Comparison of ENCODE assay signal across 9 cellular contexts in the genomic region with DNA sequence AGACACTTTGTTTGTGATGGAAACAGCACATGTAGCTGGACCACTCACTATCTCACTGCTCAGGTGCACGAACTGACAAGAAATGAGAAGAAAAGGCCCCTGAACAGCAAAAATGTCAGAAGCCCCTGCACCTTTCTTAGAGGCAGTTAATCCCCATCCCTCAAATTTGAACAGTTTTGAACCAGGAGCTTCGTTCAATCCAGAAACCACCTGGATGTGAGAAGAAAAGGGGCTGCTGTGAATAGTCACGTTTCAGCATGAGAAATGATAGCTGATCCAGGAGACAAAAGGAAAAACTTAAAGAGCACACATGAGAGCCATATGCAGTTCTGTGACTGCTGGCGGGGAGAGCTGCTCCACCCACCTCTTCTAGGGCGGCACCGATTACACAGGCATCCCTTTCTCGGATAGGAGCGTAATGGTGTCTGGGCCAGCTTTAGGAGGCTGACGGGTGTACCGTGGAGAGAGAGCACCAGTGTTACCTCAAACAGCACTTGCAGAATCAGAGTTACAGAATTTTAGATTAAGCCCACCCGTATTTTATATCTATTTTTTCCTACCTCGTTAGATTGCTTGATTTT.
DNase-seq lines count a peak whose midpoint lies in the region; ATAC-seq and TF ChIP-seq lines count a peak whose summit lies in the region.
"Had no signal": no experiment of that assay in that cellular context is flagged by ENCODE, and none has a peak within 500 bp of the region (broad histone marks: within the 10 kb centered on the region; RNA-seq: fewer than 3 reads in every experiment).

No MANE protein-coding gene starts in this region.

- H3K9me3 Mint-ChIP-seq in activated T-cell treated with anti-CD3 and anti-CD28 coated beads, Interleukin-2, amount 50 U/mL, for 72 hours, result peaks cover 0 to 3% of the 10 kb centered on the region in 2 donors

- H3K4me3 ChIP-seq in heart right ventricle, result no peak overlapping the region

- H3K36me3 ChIP-seq in KOPT-K1 (ENCODE audit: insufficient read depth, low read length) (peaks cover 7% of the 10 kb centered on the region; the same call in 1 of the 2 replicates), heart right ventricle (peaks cover 0 to 8% (median 0%) of the 10 kb centered on the region in 9 donors)

- intact Hi-C loops in heart right ventricle (cut with DNase I), result loop anchor here in 2 of 10 donors (5.0 to 10.0 kb wide), 2 partner anchors 44 to 52 kb away; no protein-coding TSS in a partner anchor

- no peak for TF ChIP-seq CTCF in heart right ventricle (IDR thresholded peaks at IDR 0.05)

- 20 to 24% methylated on average over 12 of the region's 12 CpGs for WGBS in heart right ventricle, 2 donors

- H3K27me3 Mint-ChIP-seq in activated T-cell treated with anti-CD3 and anti-CD28 coated beads, Interleukin-2, amount 50 U/mL, for 72 hours (ENCODE audit: low read depth), result no peaks in the 10 kb centered on the region

- H3K27me3 ChIP-seq in heart right ventricle, result no peaks in the 10 kb centered on the region

- H3K4me1 Mint-ChIP-seq in activated T-cell treated with anti-CD3 and anti-CD28 coated beads, Interleukin-2, amount 50 U/mL, for 72 hours (ENCODE audit: low read depth), result peaks cover 87% of the 10 kb centered on the region

- peak overlapping the region; percentile 21 for H3K27ac ChIP-seq in KOPT-K1 (ENCODE audit: low read depth, low read length, poor library complexity, severe bottlenecking)
- H3K27ac ChIP-seq in heart right ventricle, result peak overlapping the region in 9 of 10 donors; percentile 52 to 89 (median 77)

- H3K9me3 ChIP-seq in KOPT-K1 (ENCODE audit: insufficient read depth, low read length, poor library complexity, severe bottlenecking), result no peaks in the 10 kb centered on the region
- H3K9me3 ChIP-seq in heart right ventricle, result no peaks in the 10 kb centered on the region

- peaks cover 0 to 6% of the 10 kb centered on the region in 2 donors for H3K36me3 Mint-ChIP-seq in activated T-cell treated with anti-CD3 and anti-CD28 coated beads, Interleukin-2, amount 50 U/mL, for 72 hours (ENCODE audit: insufficient read depth in 2 of 2)

- H3K4me3 Mint-ChIP-seq in activated T-cell treated with anti-CD3 and anti-CD28 coated beads, Interleukin-2, amount 50 U/mL, for 72 hours, result peak overlapping the region; percentile 61 to 68

- H3K4me1 ChIP-seq in heart right ventricle, result peaks cover 46 to 100% (median 99%) of the 10 kb centered on the region in 9 donors

- H3K27ac Mint-ChIP-seq in activated T-cell treated with anti-CD3 and anti-CD28 coated beads, Interleukin-2, amount 50 U/mL, for 72 hours, result peak overlapping the region; percentile 43

- peak; percentile 59 to 74 for ATAC-seq in activated T-cell treated with anti-CD3 and anti-CD28 coated beads, Interleukin-2, amount 50 U/mL, for 72 hours (replicated peaks in 1 of 2)
- ATAC-seq in heart right ventricle (peak; percentile 47 to 80 (median 68)), SK-N-SH treated with all-trans-retinoic acid at 6 μM for 48 hours (no peak)

- DNase-seq in activated T-cell treated with anti-CD3 and anti-CD28 coated beads, Interleukin-2, amount 50 U/mL, for 72 hours, result peak in 1 of 2 donors; percentile 50
- peak in 1 of 2 donors; percentile 62 for DNase-seq in heart right ventricle
- peak; percentile 61 for DNase-seq in stimulated activated CD4-positive, alpha-beta T cell treated with anti-CD3 and anti-CD28 coated beads, Interleukin-4, amount 100 ng/mL, for 24 hours
- DNase-seq in NCI-H1694 (lab: John Stamatoyannopoulos, UW), result no peak
- no peak for DNase-seq in hypothalamus (lab: John Stamatoyannopoulos, UW)
- DNase-seq in NCI-H82 treated with DMSO at 0.1 percent for 48 hours (lab: John Stamatoyannopoulos, UW; ENCODE audit: unreplicated experiment), result no peak
- DNase-seq: NCI-H1092 had no signal

TF ChIP-seq in SK-N-SH treated with all-trans-retinoic acid at 6 μM for 48 hours, 23 proteins besides CTCF, POLR2A, EP300 and RAD21:
- TF ChIP-seq ISL1 (CRISPR knock-in tag; IDR thresholded peaks at IDR 0.05) (no peak), OSR1 (CRISPR knock-in tag; IDR thresholded peaks at IDR 0.05) (no peak), PPARA (CRISPR knock-in tag; IDR thresholded peaks at IDR 0.05; ENCODE audit: borderline replicate concordance) (no peak), ZFP30 (CRISPR knock-in tag; IDR thresholded peaks at IDR 0.05) (no peak), ZC3H10 (CRISPR knock-in tag; IDR thresholded peaks at IDR 0.05) (no peak), ESRRG (CRISPR knock-in tag; IDR thresholded peaks at IDR 0.05) (no peak), TCF4 (CRISPR knock-in tag; IDR thresholded peaks at IDR 0.05; ENCODE audit: borderline replicate concordance) (no peak), SNAI2 (CRISPR knock-in tag; IDR thresholded peaks at IDR 0.05) (no peak), GLIS3 (CRISPR knock-in tag; IDR thresholded peaks at IDR 0.05) (no peak), BACH2 (CRISPR knock-in tag; IDR thresholded peaks at IDR 0.05; ENCODE audit: borderline replicate concordance) (no peak)
- TF ChIP-seq, protein P1, sequence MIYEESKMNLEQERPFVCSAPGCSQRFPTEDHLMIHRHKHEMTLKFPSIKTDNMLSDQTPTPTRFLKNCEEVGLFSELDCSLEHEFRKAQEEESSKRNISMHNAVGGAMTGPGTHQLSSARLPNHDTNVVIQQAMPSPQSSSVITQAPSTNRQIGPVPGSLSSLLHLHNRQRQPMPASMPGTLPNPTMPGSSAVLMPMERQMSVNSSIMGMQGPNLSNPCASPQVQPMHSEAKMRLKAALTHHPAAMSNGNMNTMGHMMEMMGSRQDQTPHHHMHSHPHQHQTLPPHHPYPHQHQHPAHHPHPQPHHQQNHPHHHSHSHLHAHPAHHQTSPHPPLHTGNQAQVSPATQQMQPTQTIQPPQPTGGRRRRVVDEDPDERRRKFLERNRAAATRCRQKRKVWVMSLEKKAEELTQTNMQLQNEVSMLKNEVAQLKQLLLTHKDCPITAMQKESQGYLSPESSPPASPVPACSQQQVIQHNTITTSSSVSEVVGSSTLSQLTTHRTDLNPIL (CRISPR knock-in tag; IDR thresholded peaks at IDR 0.05; ENCODE audit: low read depth), result no peak
- TF ChIP-seq, protein P2, sequence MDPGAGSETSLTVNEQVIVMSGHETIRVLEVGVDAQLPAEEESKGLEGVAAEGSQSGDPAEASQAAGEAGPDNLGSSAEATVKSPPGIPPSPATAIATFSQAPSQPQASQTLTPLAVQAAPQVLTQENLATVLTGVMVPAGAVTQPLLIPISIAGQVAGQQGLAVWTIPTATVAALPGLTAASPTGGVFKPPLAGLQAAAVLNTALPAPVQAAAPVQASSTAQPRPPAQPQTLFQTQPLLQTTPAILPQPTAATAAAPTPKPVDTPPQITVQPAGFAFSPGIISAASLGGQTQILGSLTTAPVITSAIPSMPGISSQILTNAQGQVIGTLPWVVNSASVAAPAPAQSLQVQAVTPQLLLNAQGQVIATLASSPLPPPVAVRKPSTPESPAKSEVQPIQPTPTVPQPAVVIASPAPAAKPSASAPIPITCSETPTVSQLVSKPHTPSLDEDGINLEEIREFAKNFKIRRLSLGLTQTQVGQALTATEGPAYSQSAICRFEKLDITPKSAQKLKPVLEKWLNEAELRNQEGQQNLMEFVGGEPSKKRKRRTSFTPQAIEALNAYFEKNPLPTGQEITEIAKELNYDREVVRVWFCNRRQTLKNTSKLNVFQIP (CRISPR knock-in tag; IDR thresholded peaks at IDR 0.05; ENCODE audit: borderline replicate concordance, low read depth), result no peak
- TF ChIP-seq, protein P3, sequence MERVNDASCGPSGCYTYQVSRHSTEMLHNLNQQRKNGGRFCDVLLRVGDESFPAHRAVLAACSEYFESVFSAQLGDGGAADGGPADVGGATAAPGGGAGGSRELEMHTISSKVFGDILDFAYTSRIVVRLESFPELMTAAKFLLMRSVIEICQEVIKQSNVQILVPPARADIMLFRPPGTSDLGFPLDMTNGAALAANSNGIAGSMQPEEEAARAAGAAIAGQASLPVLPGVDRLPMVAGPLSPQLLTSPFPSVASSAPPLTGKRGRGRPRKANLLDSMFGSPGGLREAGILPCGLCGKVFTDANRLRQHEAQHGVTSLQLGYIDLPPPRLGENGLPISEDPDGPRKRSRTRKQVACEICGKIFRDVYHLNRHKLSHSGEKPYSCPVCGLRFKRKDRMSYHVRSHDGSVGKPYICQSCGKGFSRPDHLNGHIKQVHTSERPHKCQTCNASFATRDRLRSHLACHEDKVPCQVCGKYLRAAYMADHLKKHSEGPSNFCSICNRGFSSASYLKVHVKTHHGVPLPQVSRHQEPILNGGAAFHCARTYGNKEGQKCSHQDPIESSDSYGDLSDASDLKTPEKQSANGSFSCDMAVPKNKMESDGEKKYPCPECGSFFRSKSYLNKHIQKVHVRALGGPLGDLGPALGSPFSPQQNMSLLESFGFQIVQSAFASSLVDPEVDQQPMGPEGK (CRISPR knock-in tag; IDR thresholded peaks at IDR 0.05; ENCODE audit: borderline replicate concordance), result no peak
